Comparison of ENCODE assay signal across 9 cellular contexts in the genomic region with DNA sequence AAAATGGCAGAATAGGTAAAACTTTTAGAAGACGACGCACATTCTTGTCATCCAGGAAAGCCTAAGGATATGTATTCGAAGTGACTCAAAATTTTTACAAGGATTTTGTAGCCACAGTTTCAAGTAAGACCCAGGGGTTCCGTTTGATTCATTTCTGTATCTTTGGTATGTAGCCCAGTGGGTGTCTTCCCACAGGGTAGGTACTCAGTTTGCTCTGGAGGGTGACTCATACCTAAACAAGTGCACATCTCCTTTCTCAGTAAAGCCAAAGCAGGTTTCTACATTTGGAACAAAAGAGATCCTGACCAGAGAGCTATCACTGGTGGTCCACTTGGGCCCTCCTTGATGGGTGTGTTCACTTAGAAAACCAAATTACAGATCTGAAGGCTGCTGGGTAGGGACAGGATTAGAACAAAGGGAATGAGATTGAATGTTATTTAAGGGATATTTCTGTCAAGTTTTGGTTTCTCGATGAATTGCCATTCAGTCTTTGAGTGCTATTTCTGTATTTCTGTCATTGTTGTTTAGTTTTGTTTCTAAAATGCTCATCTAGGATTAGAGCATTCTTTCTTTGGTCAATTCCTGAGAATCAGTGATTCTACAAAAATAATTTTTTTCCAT. TPM values are rescaled to one million over a fixed set of nuclear protein-coding genes. Genes with fewer than 3 reads are reported as not detected.
DNase-seq lines count a peak whose midpoint lies in the region; ATAC-seq and TF ChIP-seq lines count a peak whose summit lies in the region.
"Had no signal": no experiment of that assay in that cellular context is flagged by ENCODE, and none has a peak within 500 bp of the region (broad histone marks: within the 10 kb centered on the region; RNA-seq: fewer than 3 reads in every experiment).

No MANE protein-coding gene starts in this region.

- TF ChIP-seq CTCF in AG10803 (conservative IDR thresholded peaks at IDR 0.05; ENCODE audit: low read length) (no peak), endothelial cell (IDR thresholded peaks at IDR 0.05; ENCODE audit: unreplicated experiment) (no peak), OCI-LY7 (conservative IDR thresholded peaks at IDR 0.05; ENCODE audit: low read length) (no peak)

- ATAC-seq in GM21381 (IDR thresholded peaks at IDR 0.05; ENCODE audit: unreplicated experiment) (peak; percentile 97), HG03565 (IDR thresholded peaks at IDR 0.05; ENCODE audit: unreplicated experiment) (peak; percentile 99)
- ATAC-seq in stimulated activated effector memory CD8-positive, alpha-beta T cell treated with anti-CD3 and anti-CD28 coated beads, Interleukin-12 subunit alpha, Interleukin-12 subunit beta, amount 100 ng/mL, for 72 hours = peak; percentile 62

- peaks cover 9% of the 10 kb centered on the region for H3K4me1 Mint-ChIP-seq in endothelial cell (ENCODE audit: unreplicated experiment)
- H3K4me1 Mint-ChIP-seq in stimulated activated effector memory CD8-positive, alpha-beta T cell treated with anti-CD3 and anti-CD28 coated beads, Interleukin-12 subunit alpha, Interleukin-12 subunit beta, amount 100 ng/mL, for 72 hours = no peaks in the 10 kb centered on the region
- H3K4me1 Mint-ChIP-seq: central memory CD8-positive, alpha-beta T cell had no signal

- peak overlapping the region; percentile 23 for H3K27ac Mint-ChIP-seq in endothelial cell (ENCODE audit: unreplicated experiment)
- no peak overlapping the region for H3K27ac Mint-ChIP-seq in stimulated activated effector memory CD8-positive, alpha-beta T cell treated with anti-CD3 and anti-CD28 coated beads, Interleukin-12 subunit alpha, Interleukin-12 subunit beta, amount 100 ng/mL, for 72 hours

- no peaks in the 10 kb centered on the region for H3K9me3 ChIP-seq in OCI-LY7 (ENCODE audit: low read length)

- H4K20me1 ChIP-seq in OCI-LY7 (ENCODE audit: insufficient read depth, low read length) = no peaks in the 10 kb centered on the region

- no TSS peak for BruUV-seq in OCI-LY7 (replicated peaks; lab: Mats Ljungman, UMichigan)

- no peak overlapping the region for H2AFZ ChIP-seq in OCI-LY7 (ENCODE audit: low read length)

- no peak overlapping the region for H3K4me3 Mint-ChIP-seq in endothelial cell (ENCODE audit: unreplicated experiment)
- no peak overlapping the region for H3K4me3 Mint-ChIP-seq in stimulated activated effector memory CD8-positive, alpha-beta T cell treated with anti-CD3 and anti-CD28 coated beads, Interleukin-12 subunit alpha, Interleukin-12 subunit beta, amount 100 ng/mL, for 72 hours
- H3K4me3 Mint-ChIP-seq: central memory CD8-positive, alpha-beta T cell had no signal

- peak overlapping the region; percentile 31 for H3K4me3 ChIP-seq in AG10803 (ENCODE audit: low read length)
- H3K4me3 ChIP-seq in OCI-LY7 (ENCODE audit: low read depth, low read length, poor library complexity, severe bottlenecking) = no peak overlapping the region

- H3K36me3 Mint-ChIP-seq in endothelial cell (ENCODE audit: low read depth, unreplicated experiment) = no peaks in the 10 kb centered on the region
- no peaks in the 10 kb centered on the region for H3K36me3 Mint-ChIP-seq in stimulated activated effector memory CD8-positive, alpha-beta T cell treated with anti-CD3 and anti-CD28 coated beads, Interleukin-12 subunit alpha, Interleukin-12 subunit beta, amount 100 ng/mL, for 72 hours

- no peaks in the 10 kb centered on the region for H3K36me3 ChIP-seq in OCI-LY7 (ENCODE audit: insufficient read depth, low read length)

- H3K4me2 ChIP-seq in OCI-LY7 (ENCODE audit: low read length) = no peak overlapping the region

- no peaks in the 10 kb centered on the region for H3K4me1 ChIP-seq in OCI-LY7 (ENCODE audit: insufficient read depth, low read length, poor library complexity, severe bottlenecking)

- H3K9me3 Mint-ChIP-seq in endothelial cell (ENCODE audit: unreplicated experiment) = no peaks in the 10 kb centered on the region
- no peaks in the 10 kb centered on the region for H3K9me3 Mint-ChIP-seq in stimulated activated effector memory CD8-positive, alpha-beta T cell treated with anti-CD3 and anti-CD28 coated beads, Interleukin-12 subunit alpha, Interleukin-12 subunit beta, amount 100 ng/mL, for 72 hours
- H3K9me3 Mint-ChIP-seq: central memory CD8-positive, alpha-beta T cell had no signal

- H3K79me2 ChIP-seq in OCI-LY7 (ENCODE audit: insufficient read depth, low read depth, low read length) = no peaks in the 10 kb centered on the region

- peak; percentile 50 for DNase-seq in AG10803 (ENCODE audit: low read depth)
- DNase-seq in endothelial cell (ENCODE audit: low spot score) = no peak
- no peak for DNase-seq in stimulated activated effector memory CD8-positive, alpha-beta T cell treated with anti-CD3 and anti-CD28 coated beads, Interleukin-12 subunit alpha, Interleukin-12 subunit beta, amount 100 ng/mL, for 72 hours (ENCODE audit: low spot score in 2 of 2)
- DNase-seq in activated gamma-delta T cell (lab: John Stamatoyannopoulos, UW) = no peak
- no peak for DNase-seq in AG20443 (ENCODE audit: low spot score)
- DNase-seq in OCI-LY7 (ENCODE audit: low spot score) = no peak

- no peaks in the 10 kb centered on the region for H3K9me2 ChIP-seq in OCI-LY7 (ENCODE audit: insufficient read depth, low read length)

- POLR2A ChIA-PET in OCI-LY7 (lab: Charles Lee) = interaction anchor here (0.6 kb wide), 1 partner anchor 71 kb away, joined by 6 read pairs; no protein-coding TSS in a partner anchor

- H3K27ac ChIP-seq in OCI-LY7 (ENCODE audit: low read depth, low read length, poor library complexity, severe bottlenecking) = no peak overlapping the region

- H3K27me3 Mint-ChIP-seq in endothelial cell (ENCODE audit: unreplicated experiment) = no peaks in the 10 kb centered on the region
- H3K27me3 Mint-ChIP-seq: central memory CD8-positive, alpha-beta T cell had no signal

- CTCF ChIA-PET in OCI-LY7 (lab: Charles Lee; ENCODE audit: unreplicated experiment) = no interaction called here

- intact Hi-C loops in OCI-LY7 (cut with micrococcal nuclease; ENCODE audit: unreplicated experiment) = no loop called here

RNA-seq across cellular contexts. Expression of gene PLS3, which starts 56.1 kb away (rescaled TPM):
- 122 TPM for total RNA-seq in endothelial cell (ENCODE audit: unreplicated experiment)
- not detected in 2 replicates for total RNA-seq in OCI-LY7 (2014; rRNA removed; shearing (Covaris generic))
- not detected in 2 replicates for total RNA-seq in OCI-LY7 (2022)

Comparison
In these comparisons a context has a peak if more than half of its experiments do, and no peak if none do; other contexts are left out.
1. RNA of gene PLS3, which starts 56.1 kb away (total RNA-seq): 122 TPM in endothelial cell (single experiment); not detected in OCI-LY7; every median in the first group is over 100 times any median in the second.
2. Peak in every context shown above with its lines, with median percentiles within 50 percentile points of each other: ATAC-seq.